Comparison of ENCODE assay signal across 1 cellular context in the genomic region with DNA sequence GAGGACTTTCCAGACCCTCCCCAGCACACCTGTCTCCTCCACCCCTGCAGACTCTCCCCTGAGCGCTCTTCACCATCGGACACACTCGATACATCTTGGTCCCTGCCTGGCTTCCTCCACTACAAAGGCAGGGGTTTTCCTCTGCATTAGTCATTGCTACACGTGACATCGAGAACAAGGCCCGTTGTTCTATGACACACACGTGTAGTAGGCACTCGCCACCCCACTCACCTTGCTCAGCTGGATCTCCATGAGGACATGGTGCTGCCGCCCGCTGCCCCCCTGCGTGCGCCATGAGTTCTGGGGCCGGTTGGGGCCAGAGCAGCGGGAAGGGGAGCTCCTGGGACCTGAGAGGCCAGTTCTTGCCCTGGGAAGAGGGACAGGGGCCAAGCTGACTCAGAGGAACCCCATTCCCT.
TF ChIP-seq lines count a peak whose summit lies in the region.

No MANE protein-coding gene starts in this region.

TF ChIP-seq in WTC11, 78 proteins besides CTCF, POLR2A, EP300 and RAD21 (continued from another document):
- TF ChIP-seq, protein P1, sequence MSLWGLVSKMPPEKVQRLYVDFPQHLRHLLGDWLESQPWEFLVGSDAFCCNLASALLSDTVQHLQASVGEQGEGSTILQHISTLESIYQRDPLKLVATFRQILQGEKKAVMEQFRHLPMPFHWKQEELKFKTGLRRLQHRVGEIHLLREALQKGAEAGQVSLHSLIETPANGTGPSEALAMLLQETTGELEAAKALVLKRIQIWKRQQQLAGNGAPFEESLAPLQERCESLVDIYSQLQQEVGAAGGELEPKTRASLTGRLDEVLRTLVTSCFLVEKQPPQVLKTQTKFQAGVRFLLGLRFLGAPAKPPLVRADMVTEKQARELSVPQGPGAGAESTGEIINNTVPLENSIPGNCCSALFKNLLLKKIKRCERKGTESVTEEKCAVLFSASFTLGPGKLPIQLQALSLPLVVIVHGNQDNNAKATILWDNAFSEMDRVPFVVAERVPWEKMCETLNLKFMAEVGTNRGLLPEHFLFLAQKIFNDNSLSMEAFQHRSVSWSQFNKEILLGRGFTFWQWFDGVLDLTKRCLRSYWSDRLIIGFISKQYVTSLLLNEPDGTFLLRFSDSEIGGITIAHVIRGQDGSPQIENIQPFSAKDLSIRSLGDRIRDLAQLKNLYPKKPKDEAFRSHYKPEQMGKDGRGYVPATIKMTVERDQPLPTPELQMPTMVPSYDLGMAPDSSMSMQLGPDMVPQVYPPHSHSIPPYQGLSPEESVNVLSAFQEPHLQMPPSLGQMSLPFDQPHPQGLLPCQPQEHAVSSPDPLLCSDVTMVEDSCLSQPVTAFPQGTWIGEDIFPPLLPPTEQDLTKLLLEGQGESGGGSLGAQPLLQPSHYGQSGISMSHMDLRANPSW (CRISPR knock-in tag; conservative IDR thresholded peaks at IDR 0.05; ENCODE audit: low read depth): no peak
- TF ChIP-seq HMGA2 (CRISPR knock-in tag; IDR thresholded peaks at IDR 0.05): no peak
- TF ChIP-seq, protein P2, sequence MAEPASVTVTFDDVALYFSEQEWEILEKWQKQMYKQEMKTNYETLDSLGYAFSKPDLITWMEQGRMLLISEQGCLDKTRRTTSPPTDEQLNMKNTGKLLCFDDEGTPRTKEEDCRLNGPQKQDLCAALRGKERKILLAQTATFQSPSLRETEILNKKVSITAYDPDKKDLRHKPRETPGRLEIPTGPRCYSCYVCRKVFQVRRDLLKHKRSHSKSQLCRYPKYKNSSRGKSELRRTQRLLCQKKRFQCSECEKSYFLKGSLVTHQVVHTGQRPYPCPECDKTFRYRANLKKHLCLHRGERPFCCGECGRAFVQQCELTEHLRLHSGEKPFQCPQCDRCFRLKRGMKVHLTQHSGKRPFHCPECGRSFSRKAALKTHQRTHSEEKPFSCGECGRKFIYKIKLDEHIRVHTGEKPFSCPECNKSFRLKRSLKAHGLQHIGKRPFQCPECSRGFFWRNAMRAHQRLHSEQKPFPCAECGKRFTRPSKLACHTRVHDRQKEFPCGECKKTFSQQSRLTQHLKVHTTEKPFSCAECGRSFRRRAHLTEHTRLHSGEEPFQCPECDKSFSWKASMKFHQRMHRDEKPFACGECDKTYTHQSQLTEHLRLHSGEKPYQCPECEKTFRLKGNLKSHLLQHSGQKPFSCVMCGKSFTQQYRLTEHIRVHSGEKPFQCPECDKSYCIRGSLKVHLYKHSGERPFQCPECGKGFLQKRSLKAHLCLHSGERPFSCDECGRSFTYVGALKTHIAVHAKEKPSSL (CRISPR knock-in tag; conservative IDR thresholded peaks at IDR 0.05): no peak
